8 cellular contexts compared by ENCODE assay signal in genomic region chr1:77683142-77683835, GRCh38. TPM values are rescaled to one million over a fixed set of nuclear protein-coding genes. Genes with fewer than 3 reads are reported as not detected.
A peak's percentile ranks its signal among the peaks of the same experiment; 100 is the strongest.
DNase-seq lines count a peak whose midpoint lies in the region; ATAC-seq, FAIRE-seq and TF ChIP-seq lines count a peak whose summit lies in the region.

No MANE protein-coding gene starts in this region.

- H3K4me1 Mint-ChIP-seq in GM23338, result peaks cover 21% of the 10 kb centered on the region
- peaks cover 26 to 27% of the 10 kb centered on the region in 2 donors for H3K4me1 Mint-ChIP-seq in natural killer cell treated with Interleukin-12 subunit alpha and Interleukin-12 subunit beta and Interleukin-15 and Interleukin-18, amount 100 ng/mL, for 72 hours (ENCODE audit: low read depth in 2 of 2)

- no peak for FAIRE-seq in RCC 7860 (lab: Jason Lieb, UNC)

- H3K9me2 ChIP-seq in GM23338 (ENCODE audit: insufficient read depth), result no peaks in the 10 kb centered on the region

- DNase-seq in EL (peak; percentile 95), GM23338 (ENCODE audit: low spot score) (peak; percentile 92), Kasumi-1 (lab: John Stamatoyannopoulos, UW) (peak; percentile 92), RCC 7860 (ENCODE audit: low spot score) (peak; percentile 93), fibroblast of mammary gland (ENCODE audit: low read depth) (peak; percentile 83)
- DNase-seq in activated T-helper 1 cell treated with anti-CD3 and anti-CD28 coated beads, Interleukin-2, amount 50 U/mL, for 16 hours (ENCODE audit: low read depth in 1 of 2, low spot score in 1 of 2), result peak; percentile 79 to 88
- DNase-seq in natural killer cell treated with Interleukin-12 subunit alpha and Interleukin-12 subunit beta and Interleukin-15 and Interleukin-18, amount 100 ng/mL, for 72 hours (ENCODE audit: low spot score), result peak; percentile 97
- peak; percentile 92 for DNase-seq in stimulated activated naive CD4-positive, alpha-beta T cell treated with Interleukin-2 at 50 U/mL for 16 hours (lab: John Stamatoyannopoulos, UW)

- no peaks in the 10 kb centered on the region for H3K27me3 ChIP-seq in GM23338 (ENCODE audit: insufficient read depth)

- H3K27me3 Mint-ChIP-seq in GM23338 (ENCODE audit: insufficient read depth, low read depth, poor library complexity), result peaks cover 15% of the 10 kb centered on the region
- no peaks in the 10 kb centered on the region for H3K27me3 Mint-ChIP-seq in natural killer cell treated with Interleukin-12 subunit alpha and Interleukin-12 subunit beta and Interleukin-15 and Interleukin-18, amount 100 ng/mL, for 72 hours

- H3K79me2 ChIP-seq in GM23338 (replicated peaks; ENCODE audit: insufficient read depth), result peaks cover 40% of the 10 kb centered on the region

- peaks cover 4% of the 10 kb centered on the region; the same call in 2 of the 3 replicates for H3K36me3 Mint-ChIP-seq in GM23338 (ENCODE audit: low read depth)
- H3K36me3 Mint-ChIP-seq in natural killer cell treated with Interleukin-12 subunit alpha and Interleukin-12 subunit beta and Interleukin-15 and Interleukin-18, amount 100 ng/mL, for 72 hours, result no peaks in the 10 kb centered on the region

- no peaks in the 10 kb centered on the region for H3K36me3 ChIP-seq in GM23338 (ENCODE audit: insufficient read depth)

- H3K4me3 Mint-ChIP-seq in GM23338, result peak overlapping the region; percentile 94
- H3K4me3 Mint-ChIP-seq in natural killer cell treated with Interleukin-12 subunit alpha and Interleukin-12 subunit beta and Interleukin-15 and Interleukin-18, amount 100 ng/mL, for 72 hours, result peak overlapping the region; percentile 92

- H3F3A ChIP-seq in GM23338 (replicated peaks; ENCODE audit: low read depth), result peaks cover 15% of the 10 kb centered on the region

- peak overlapping the region; percentile 100 for H3K27ac Mint-ChIP-seq in GM23338
- peak overlapping the region; percentile 87 to 96 for H3K27ac Mint-ChIP-seq in natural killer cell treated with Interleukin-12 subunit alpha and Interleukin-12 subunit beta and Interleukin-15 and Interleukin-18, amount 100 ng/mL, for 72 hours

- peaks cover 16% of the 10 kb centered on the region for H3K4me1 ChIP-seq in GM23338 (ENCODE audit: insufficient read depth)

- H3K9me3 Mint-ChIP-seq in GM23338, result no peaks in the 10 kb centered on the region
- H3K9me3 Mint-ChIP-seq in natural killer cell treated with Interleukin-12 subunit alpha and Interleukin-12 subunit beta and Interleukin-15 and Interleukin-18, amount 100 ng/mL, for 72 hours, result no peaks in the 10 kb centered on the region

- H3K4me3 ChIP-seq in GM23338, result peak overlapping the region; percentile 67
- peak overlapping the region; percentile 86 for H3K4me3 ChIP-seq in fibroblast of mammary gland (ENCODE audit: control insufficient read depth, low read depth, low read length)

- H3K27ac ChIP-seq in GM23338 (ENCODE audit: low read depth), result peak overlapping the region; percentile 100

- TF ChIP-seq CTCF in GM23338 (conservative IDR thresholded peaks at IDR 0.05; ENCODE audit: low read depth in 2 of 2) (peak; percentile 55 to 67), fibroblast of mammary gland (conservative IDR thresholded peaks at IDR 0.05; ENCODE audit: control insufficient read depth, insufficient read depth, low read depth, low read length) (peak; percentile 42)

- peak; percentile 67 for ATAC-seq in GM23338
- ATAC-seq in natural killer cell treated with Interleukin-12 subunit alpha and Interleukin-12 subunit beta and Interleukin-15 and Interleukin-18, amount 100 ng/mL, for 72 hours, result peak; percentile 89 to 92

- H4K20me1 ChIP-seq in GM23338 (replicated peaks; ENCODE audit: insufficient read depth), result peaks cover 8% of the 10 kb centered on the region; the same call in 1 of the 2 replicates

- peak overlapping the region; percentile 88 for H3K4me2 ChIP-seq in GM23338

- H2AFZ ChIP-seq in GM23338, result peak overlapping the region; percentile 75

TF ChIP-seq in GM23338, 12 proteins besides CTCF, POLR2A, EP300 and RAD21:
- TF ChIP-seq CREB1 (CRISPR knock-in tag; IDR thresholded peaks at IDR 0.05; ENCODE audit: low read depth) (peak; percentile 39; the same call in 1 of the 2 replicates), ETS1 (IDR thresholded peaks at IDR 0.05) (peak; percentile 31; the same call in 1 of the 2 replicates), POLR2AphosphoS5 (IDR thresholded peaks at IDR 0.05; ENCODE audit: low read depth) (peak; percentile 68), EZH2 (IDR thresholded peaks at IDR 0.05; ENCODE audit: low read depth, unreplicated experiment) (no peak)

RNA-seq across cellular contexts. Expression of gene ZZZ3, which starts 0.8 kb away (rescaled TPM):
- 81.9 and 107 TPM in 2 replicates for total RNA-seq in GM23338 (2014; rRNA removed; shearing (Covaris generic))
- polyA plus RNA-seq in GM23338 (2016; fragmentation: Nextera tagmentation; extraction: Ambion mirVana), result 24.2 and 33.4 TPM in 2 replicates
- total RNA-seq in natural killer cell treated with Interleukin-12 subunit alpha and Interleukin-12 subunit beta and Interleukin-15 and Interleukin-18, amount 100 ng/mL, for 72 hours, result 10 to 100 TPM; 40.9 to 61.1 TPM

Comparison
In these comparisons a context has a peak if more than half of its experiments do, and no peak if none do; other contexts are left out.
1. Peak in every context shown above with its lines: DNase-seq, ATAC-seq, H3K4me3 ChIP-seq and H3K27ac ChIP-seq.